Comparison of ENCODE assay signal across 24 cellular contexts in the genomic region with DNA sequence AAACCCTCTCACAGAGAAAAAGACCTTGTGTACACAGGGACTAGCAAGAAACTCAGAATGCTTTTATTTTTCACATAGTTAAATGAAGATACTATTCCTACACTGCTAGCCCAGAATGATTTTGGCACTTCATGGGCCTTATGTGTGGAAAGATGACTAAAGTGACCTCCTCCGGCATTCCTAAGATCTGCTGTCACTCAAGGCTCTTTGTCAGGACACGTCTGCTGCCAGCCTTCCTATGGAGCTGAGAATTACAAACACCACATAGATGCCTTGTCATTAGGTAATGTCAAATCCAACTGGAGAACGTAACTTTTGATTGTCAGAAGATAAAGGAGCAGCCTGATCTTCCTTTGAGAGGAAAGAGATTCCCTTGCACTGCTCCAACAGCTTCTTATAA.
DNase-seq lines count a peak whose midpoint lies in the region; ATAC-seq and TF ChIP-seq lines count a peak whose summit lies in the region.
"Had no signal": no experiment of that assay in that cellular context is flagged by ENCODE, and none has a peak within 500 bp of the region (broad histone marks: within the 10 kb centered on the region; RNA-seq: fewer than 3 reads in every experiment).

No MANE protein-coding gene starts in this region.

- no peaks in the 10 kb centered on the region for H3K4me1 Mint-ChIP-seq in stimulated activated naive B cell treated with anti-CD40 and anti-IgM and Interleukin-4, amounts not matched to agents 10 μg/mL and 1 μg/mL and 100 μg/mL, for 72 hours
- H3K4me1 Mint-ChIP-seq: activated CD4-positive, alpha-beta memory T cell treated with anti-CD3 and anti-CD28 coated beads, Interleukin-2, amount 10 ng/mL, durations not matched to agents 7 days and 5 days; natural killer cell had no signal

- no peaks in the 10 kb centered on the region for H3F3A ChIP-seq in smooth muscle cell (ENCODE audit: low read depth)

- no peak for TF ChIP-seq EP300 in esophagus muscularis mucosa (IDR thresholded peaks at IDR 0.05)

- H3K27me3 ChIP-seq in esophagus muscularis mucosa (no peaks in the 10 kb centered on the region), smooth muscle cell (ENCODE audit: low read depth) (no peaks in the 10 kb centered on the region)
- H3K27me3 ChIP-seq: dorsolateral prefrontal cortex, gastrocnemius medialis, pancreas had no signal

- 72% methylated on average over 3 of the region's 3 CpGs for WGBS in esophagus muscularis mucosa
- 34% methylated on average over 3 of the region's 3 CpGs for WGBS in smooth muscle cell (ENCODE audit: low lambda C conversion rate)

- H3K4me3 Mint-ChIP-seq in stimulated activated naive B cell treated with anti-CD40 and anti-IgM and Interleukin-4, amounts not matched to agents 10 μg/mL and 1 μg/mL and 100 μg/mL, for 72 hours, result no peak overlapping the region
- H3K4me3 Mint-ChIP-seq: activated CD4-positive, alpha-beta memory T cell treated with anti-CD3 and anti-CD28 coated beads, Interleukin-2, amount 10 ng/mL, durations not matched to agents 7 days and 5 days; H9; IgD-negative memory B cell; natural killer cell; WTC11 had no signal

- DNase-seq in GM03348 (ENCODE audit: low spot score), result peak; percentile 68
- DNase-seq in RKO (ENCODE audit: low spot score), result peak; percentile 5
- peak; percentile 21 for DNase-seq in esophagus muscularis mucosa (ENCODE audit: extremely low spot score)
- no peak for DNase-seq in smooth muscle cell (lab: John Stamatoyannopoulos, UW; ENCODE audit: unreplicated experiment)
- no peak for DNase-seq in HuH-7 (ENCODE audit: low spot score)
- no peak for DNase-seq in stimulated activated naive B cell treated with anti-CD40 and anti-IgM and Interleukin-4, amounts not matched to agents 10 μg/mL and 1 μg/mL and 100 μg/mL, for 72 hours
- DNase-seq: activated CD4-positive, alpha-beta memory T cell treated with anti-CD3 and anti-CD28 coated beads, Interleukin-2, amount 10 ng/mL, durations not matched to agents 7 days and 5 days; activated T-cell treated with anti-CD3 and anti-CD28 coated beads for 4 hours; AML-193; central memory CD4-positive, alpha-beta T cell; dorsolateral prefrontal cortex; erythroblast; gastrocnemius medialis; H9; left colon; MM.1S; natural killer cell; NCI-H1694; pancreas had no signal

- H3K9me3 ChIP-seq in esophagus muscularis mucosa (no peaks in the 10 kb centered on the region), smooth muscle cell (replicated peaks; ENCODE audit: low read depth) (no peaks in the 10 kb centered on the region)
- H3K9me3 ChIP-seq: gastrocnemius medialis, pancreas had no signal

- no peak for ATAC-seq in stimulated activated naive B cell treated with anti-CD40 and anti-IgM and Interleukin-4, amounts not matched to agents 10 μg/mL and 1 μg/mL and 100 μg/mL, for 72 hours (replicated peaks)
- ATAC-seq in HG02981 (IDR thresholded peaks at IDR 0.05; ENCODE audit: unreplicated experiment), result no peak
- ATAC-seq: gastrocnemius medialis, left colon, natural killer cell, Panc1, pancreas, sciatic nerve, WTC11 had no signal

- no peaks in the 10 kb centered on the region for H3K4me1 ChIP-seq in esophagus muscularis mucosa
- H3K4me1 ChIP-seq in smooth muscle cell (ENCODE audit: low read depth), result no peaks in the 10 kb centered on the region
- H3K4me1 ChIP-seq: gastrocnemius medialis had no signal

- no peaks in the 10 kb centered on the region for H3K79me2 ChIP-seq in smooth muscle cell (ENCODE audit: low read depth)

- no peak overlapping the region for H2AFZ ChIP-seq in smooth muscle cell (ENCODE audit: low read depth)

- peaks cover 2 to 3% of the 10 kb centered on the region in 2 donors for H3K9me3 Mint-ChIP-seq in stimulated activated naive B cell treated with anti-CD40 and anti-IgM and Interleukin-4, amounts not matched to agents 10 μg/mL and 1 μg/mL and 100 μg/mL, for 72 hours
- H3K9me3 Mint-ChIP-seq: H9, WTC11 had no signal

- intact Hi-C loops in esophagus muscularis mucosa (cut with DNase I), result no loop called here

- peak overlapping the region; percentile 26 for H3K4me2 ChIP-seq in smooth muscle cell

- no peak overlapping the region for H3K9ac ChIP-seq in smooth muscle cell (ENCODE audit: low read depth)

- no peak overlapping the region for H3K27ac Mint-ChIP-seq in stimulated activated naive B cell treated with anti-CD40 and anti-IgM and Interleukin-4, amounts not matched to agents 10 μg/mL and 1 μg/mL and 100 μg/mL, for 72 hours
- H3K27ac Mint-ChIP-seq: activated CD4-positive, alpha-beta memory T cell treated with anti-CD3 and anti-CD28 coated beads, Interleukin-2, amount 10 ng/mL, durations not matched to agents 7 days and 5 days; natural killer cell; WTC11 had no signal

- TF ChIP-seq CTCF in esophagus muscularis mucosa (IDR thresholded peaks at IDR 0.05) (no peak), smooth muscle cell (IDR thresholded peaks at IDR 0.05; ENCODE audit: borderline replicate concordance, insufficient read depth, poor library complexity, severe bottlenecking) (no peak)

- no peaks in the 10 kb centered on the region for H3K36me3 Mint-ChIP-seq in stimulated activated naive B cell treated with anti-CD40 and anti-IgM and Interleukin-4, amounts not matched to agents 10 μg/mL and 1 μg/mL and 100 μg/mL, for 72 hours
- H3K36me3 Mint-ChIP-seq: IgD-negative memory B cell, natural killer cell, WTC11 had no signal

- no peak for TF ChIP-seq POLR2A in esophagus muscularis mucosa (IDR thresholded peaks at IDR 0.05; ENCODE audit: low read depth)

- H3K27ac ChIP-seq in esophagus muscularis mucosa (replicated peaks in 1 of 4), result no peak overlapping the region
- H3K27ac ChIP-seq in smooth muscle cell (ENCODE audit: low read depth), result no peak overlapping the region
- H3K27ac ChIP-seq: dorsolateral prefrontal cortex, gastrocnemius medialis, pancreas had no signal

- H3K36me3 ChIP-seq in esophagus muscularis mucosa (no peaks in the 10 kb centered on the region), smooth muscle cell (ENCODE audit: low read depth) (no peaks in the 10 kb centered on the region)
- H3K36me3 ChIP-seq: gastrocnemius medialis, pancreas had no signal

- H3K27me3 Mint-ChIP-seq in stimulated activated naive B cell treated with anti-CD40 and anti-IgM and Interleukin-4, amounts not matched to agents 10 μg/mL and 1 μg/mL and 100 μg/mL, for 72 hours, result no peaks in the 10 kb centered on the region
- H3K27me3 Mint-ChIP-seq: activated CD4-positive, alpha-beta memory T cell treated with anti-CD3 and anti-CD28 coated beads, Interleukin-2, amount 10 ng/mL, durations not matched to agents 7 days and 5 days; IgD-negative memory B cell had no signal

- H3K4me3 ChIP-seq in esophagus muscularis mucosa, result no peak overlapping the region
- no peak overlapping the region for H3K4me3 ChIP-seq in smooth muscle cell
- H3K4me3 ChIP-seq: dorsolateral prefrontal cortex, gastrocnemius medialis, pancreas had no signal

- H4K20me1 ChIP-seq in smooth muscle cell (ENCODE audit: low read depth), result no peaks in the 10 kb centered on the region

Comparison
In these comparisons a context has a peak if more than half of its experiments do, and no peak if none do; other contexts are left out.
1. DNase-seq: peak in GM03348 (single experiment), RKO (single experiment) and esophagus muscularis mucosa (single experiment); none in smooth muscle cell (single experiment), HuH-7 (single experiment) and stimulated activated naive B cell treated with anti-CD40 and anti-IgM and Interleukin-4, amounts not matched to agents 10 μg/mL and 1 μg/mL and 100 μg/mL, for 72 hours (single experiment).